Comparison of ENCODE assay signal across 2 cellular contexts in genomic region chr1:79128726-79129125, GRCh38.
TF ChIP-seq lines count a peak whose summit lies in the region.

No MANE protein-coding gene starts in this region.

TF ChIP-seq in GM23338, 12 proteins besides CTCF, POLR2A, EP300 and RAD21 (continued from another document):
- TF ChIP-seq REST (IDR thresholded peaks at IDR 0.05; ENCODE audit: unreplicated experiment) (no peak), ETS1 (IDR thresholded peaks at IDR 0.05) (no peak), JUNB (IDR thresholded peaks at IDR 0.05; ENCODE audit: unreplicated experiment) (no peak), ZNF114 (CRISPR knock-in tag; IDR thresholded peaks at IDR 0.05) (no peak), ZNF331 (CRISPR knock-in tag; IDR thresholded peaks at IDR 0.05; ENCODE audit: low read depth) (no peak), ZNF462 (CRISPR knock-in tag; IDR thresholded peaks at IDR 0.05) (no peak), EZH2phosphoT487 (IDR thresholded peaks at IDR 0.05; ENCODE audit: unreplicated experiment) (no peak), EZH2 (IDR thresholded peaks at IDR 0.05; ENCODE audit: low read depth, unreplicated experiment) (no peak), NANOG (IDR thresholded peaks at IDR 0.05; ENCODE audit: borderline replicate concordance) (no peak)
TF ChIP-seq in GM23338: peak in this region for 0.

TF ChIP-seq in SK-N-SH, 30 proteins besides CTCF, POLR2A, EP300 and RAD21 (continued from another document):
- TF ChIP-seq PBX3 (IDR thresholded peaks at IDR 0.05) (peak; percentile 50; the same call in 1 of the 2 replicates), JUND (IDR thresholded peaks at IDR 0.05) (peak; percentile 73), SMC3 (IDR thresholded peaks at IDR 0.05; ENCODE audit: low read depth, low read length) (no peak), ZBTB33 (IDR thresholded peaks at IDR 0.05; ENCODE audit: borderline replicate concordance, low read depth) (no peak), SIN3A (IDR thresholded peaks at IDR 0.05; ENCODE audit: borderline replicate concordance, low read depth, low read length) (no peak), MEF2A (IDR thresholded peaks at IDR 0.05; ENCODE audit: borderline replicate concordance, low read depth) (no peak), FOSL2 (IDR thresholded peaks at IDR 0.05; ENCODE audit: borderline replicate concordance, low read depth) (peak; percentile 83), TEAD4 (IDR thresholded peaks at IDR 0.05; ENCODE audit: borderline replicate concordance, insufficient read depth) (no peak), USF2 (IDR thresholded peaks at IDR 0.05; ENCODE audit: borderline replicate concordance, low read depth, low read length) (no peak), RXRA (IDR thresholded peaks at IDR 0.05; ENCODE audit: borderline replicate concordance, low read depth) (no peak), IRF3 (IDR thresholded peaks at IDR 0.05; ENCODE audit: low read depth, low read length) (no peak)
TF ChIP-seq in SK-N-SH: peak in this region for 5.
